ENCODE assay signal across 1 cellular context in genomic region chr5:125657936-125658335, GRCh38.
TF ChIP-seq lines count a peak whose summit lies in the region.

No MANE protein-coding gene starts in this region.

TF ChIP-seq in HEK293, 187 proteins besides CTCF, POLR2A, EP300 and RAD21 (continued from another document and continues in another):
- TF ChIP-seq INSM2 (tag by site-specific recombination; IDR thresholded peaks at IDR 0.05) = peak; percentile 95
- no peak for TF ChIP-seq ZNF777 (tag by site-specific recombination; IDR thresholded peaks at IDR 0.05; ENCODE audit: borderline replicate concordance)
- no peak for TF ChIP-seq ZFP3 (tag by site-specific recombination; IDR thresholded peaks at IDR 0.05; ENCODE audit: low read depth)
- TF ChIP-seq ZNF175 (tag by site-specific recombination; IDR thresholded peaks at IDR 0.05) = no peak
- TF ChIP-seq ZNF501 (tag by site-specific recombination; IDR thresholded peaks at IDR 0.05) = no peak
- no peak for TF ChIP-seq ZNF423 (tag by site-specific recombination; IDR thresholded peaks at IDR 0.05)
- TF ChIP-seq ZNF449 (tag by site-specific recombination; IDR thresholded peaks at IDR 0.05) = no peak
- TF ChIP-seq ZEB2 (tag by site-specific recombination; IDR thresholded peaks at IDR 0.05) = peak; percentile 93
- TF ChIP-seq GLIS2 (tag by site-specific recombination; IDR thresholded peaks at IDR 0.05) = no peak
- TF ChIP-seq ZNF529 (tag by site-specific recombination; IDR thresholded peaks at IDR 0.05; ENCODE audit: insufficient replicate concordance) = no peak
- TF ChIP-seq HOXD13 (CRISPR knock-in tag; IDR thresholded peaks at IDR 0.05; ENCODE audit: borderline replicate concordance) = no peak
- TF ChIP-seq MYNN (tag by site-specific recombination; IDR thresholded peaks at IDR 0.05; ENCODE audit: borderline replicate concordance) = no peak
- no peak for TF ChIP-seq ZNF514 (tag by site-specific recombination; IDR thresholded peaks at IDR 0.05)
- peak; percentile 82 for TF ChIP-seq ZNF366 (tag by site-specific recombination; conservative IDR thresholded peaks at IDR 0.05)
- no peak for TF ChIP-seq HOXC10 (CRISPR knock-in tag; IDR thresholded peaks at IDR 0.05)
- TF ChIP-seq ZNF776 (tag by site-specific recombination; IDR thresholded peaks at IDR 0.05; ENCODE audit: borderline replicate concordance) = no peak
- no peak for TF ChIP-seq ZNF768 (tag by site-specific recombination; IDR thresholded peaks at IDR 0.05)
- TF ChIP-seq ZNF221 (tag by site-specific recombination; IDR thresholded peaks at IDR 0.05; ENCODE audit: borderline replicate concordance) = no peak
- no peak for TF ChIP-seq ZNF280D (tag by site-specific recombination; IDR thresholded peaks at IDR 0.05)
- no peak for TF ChIP-seq ZNF239 (tag by site-specific recombination; IDR thresholded peaks at IDR 0.05)
- no peak for TF ChIP-seq ZNF658 (tag by site-specific recombination; IDR thresholded peaks at IDR 0.05)
- TF ChIP-seq ZNF37A (tag by site-specific recombination; IDR thresholded peaks at IDR 0.05) = no peak
- no peak for TF ChIP-seq ZIC2 (tag by site-specific recombination; IDR thresholded peaks at IDR 0.05)
- no peak for TF ChIP-seq PBX3 (CRISPR knock-in tag; IDR thresholded peaks at IDR 0.05)
- no peak for TF ChIP-seq SETDB1 (IDR thresholded peaks at IDR 0.05; ENCODE audit: insufficient read length, low read length)
- TF ChIP-seq ZNF19 (tag by site-specific recombination; IDR thresholded peaks at IDR 0.05; ENCODE audit: low read depth) = no peak
- no peak; the same call in 1 of the 2 replicates for TF ChIP-seq ZNF664 (tag by site-specific recombination; IDR thresholded peaks at IDR 0.05)
- no peak for TF ChIP-seq ELK4 (IDR thresholded peaks at IDR 0.05; ENCODE audit: borderline replicate concordance, low read depth, low read length)
- no peak for TF ChIP-seq ZNF157 (tag by site-specific recombination; IDR thresholded peaks at IDR 0.05)
- TF ChIP-seq ZNF426 (tag by site-specific recombination; IDR thresholded peaks at IDR 0.05) = no peak
- no peak for TF ChIP-seq HOXA7 (CRISPR knock-in tag; IDR thresholded peaks at IDR 0.05; ENCODE audit: borderline replicate concordance)
- TF ChIP-seq ZNF677 (tag by site-specific recombination; IDR thresholded peaks at IDR 0.05) = no peak
- peak; percentile 54 for TF ChIP-seq PRDM4 (tag by site-specific recombination; IDR thresholded peaks at IDR 0.05)
- peak; percentile 77 for TF ChIP-seq ZNF2 (tag by site-specific recombination; IDR thresholded peaks at IDR 0.05)
- peak; percentile 50; the same call in 1 of the 2 replicates for TF ChIP-seq ZNF18 (tag by site-specific recombination; IDR thresholded peaks at IDR 0.05)
- peak; percentile 82 for TF ChIP-seq ZNF639 (tag by site-specific recombination; IDR thresholded peaks at IDR 0.05)
- TF ChIP-seq ZNF558 (tag by site-specific recombination; IDR thresholded peaks at IDR 0.05) = 0 out of 2 replicates have a peak, but pooled peaks have one; percentile 44
- TF ChIP-seq FEZF1 (tag by site-specific recombination; IDR thresholded peaks at IDR 0.05) = peak; percentile 63; the same call in 1 of the 2 replicates
- TF ChIP-seq ZBTB44 (tag by site-specific recombination; IDR thresholded peaks at IDR 0.05) = peak; percentile 84
- no peak for TF ChIP-seq ZFP37 (tag by site-specific recombination; IDR thresholded peaks at IDR 0.05)
- TF ChIP-seq ZBTB10 (tag by site-specific recombination; IDR thresholded peaks at IDR 0.05) = no peak
- TF ChIP-seq ZNF488 (tag by site-specific recombination; IDR thresholded peaks at IDR 0.05) = no peak
- no peak for TF ChIP-seq ZNF202 (tag by site-specific recombination; IDR thresholded peaks at IDR 0.05; ENCODE audit: borderline replicate concordance)
